Comparison of ENCODE assay signal across 7 cellular contexts in genomic region chr11:65855927-65856363, GRCh38. TPM values are rescaled to one million over a fixed set of nuclear protein-coding genes. Genes with fewer than 3 reads are reported as not detected.
A peak's percentile ranks its signal among the peaks of the same experiment; 100 is the strongest.
DNase-seq lines count a peak whose midpoint lies in the region; ATAC-seq, FAIRE-seq and TF ChIP-seq lines count a peak whose summit lies in the region.

No MANE protein-coding gene starts in this region.

- H3K9ac ChIP-seq in HCT116 (ENCODE audit: low read length): peak overlapping the region; percentile 87; the same call in 1 of the 2 replicates

- intact Hi-C loops in HCT116 (cut with micrococcal nuclease): no loop called here

- no peak for ATAC-seq in HCT116
- ATAC-seq in HG02642 (IDR thresholded peaks at IDR 0.05; ENCODE audit: poor library complexity, unreplicated experiment): no peak

- H3K4me2 ChIP-seq in HCT116 (ENCODE audit: low read length): peak overlapping the region; percentile 77

- peaks cover 44% of the 10 kb centered on the region for H3K79me2 ChIP-seq in HCT116 (ENCODE audit: insufficient read depth, low read length)

- H3K4me1 ChIP-seq in HCT116 (ENCODE audit: control insufficient read depth in 1 of 2, insufficient read depth in 2 of 2, low read length in 2 of 2): peaks cover 14 to 32% of the 10 kb centered on the region in 2 experiments
- peaks cover 0 to 9% of the 10 kb centered on the region in 2 donors for H3K4me1 ChIP-seq in small intestine (ENCODE audit: control insufficient read depth in 2 of 2, insufficient read depth in 1 of 2, low read depth in 1 of 2, low read length in 1 of 2)

- TF ChIP-seq CTCF in HCT116 (IDR thresholded peaks at IDR 0.05 in 2 of 3, conservative IDR thresholded peaks at IDR 0.05 in 1 of 3; ENCODE audit: borderline replicate concordance in 1 of 3, insufficient read depth in 1 of 3, low read depth in 2 of 3, low read length in 2 of 3) (no peak), WI38 (IDR thresholded peaks at IDR 0.05; ENCODE audit: low read depth, low read length) (no peak), foreskin fibroblast (IDR thresholded peaks at IDR 0.05; ENCODE audit: low read depth, low read length) (no peak)

- H3K36me3 ChIP-seq in HCT116 (ENCODE audit: control insufficient read depth in 1 of 2, insufficient read depth in 2 of 2, low read length in 2 of 2) (peaks cover 31 to 56% of the 10 kb centered on the region in 2 experiments), small intestine (ENCODE audit: control insufficient read depth in 2 of 2, insufficient read depth in 2 of 2, low read length in 2 of 2) (peaks cover 11 to 28% of the 10 kb centered on the region in 2 donors)

- POLR2A ChIA-PET in HCT116 (lab: Charles Lee): no interaction called here

- H3K27me3 ChIP-seq in HCT116 (ENCODE audit: insufficient read depth, low read length) (no peaks in the 10 kb centered on the region), small intestine (ENCODE audit: control insufficient read depth in 2 of 2, insufficient read depth in 2 of 2, low read length in 2 of 2) (no peaks in the 10 kb centered on the region)

- WGBS in small intestine, 3 donors: 40 to 74% (median 44%) methylated on average over 15 of the region's 15 CpGs

- FAIRE-seq in small intestine (lab: Jason Lieb, UNC): no peak

- no peaks in the 10 kb centered on the region for H3K9me2 ChIP-seq in HCT116 (ENCODE audit: insufficient read depth)

- BruUV-seq in HCT116 (replicated peaks; lab: Mats Ljungman, UMichigan): no TSS peak

- H3K4me3 ChIP-seq in HCT116 (replicated peaks in 1 of 2; ENCODE audit: low read depth in 1 of 2, low read length in 2 of 2) (peak overlapping the region; percentile 85 to 100), WI38 (ENCODE audit: low read depth, low read length) (peak overlapping the region; percentile 91), foreskin fibroblast (ENCODE audit: low read depth in 1 of 2, low read length in 2 of 2) (peak overlapping the region; percentile 95 to 96), small intestine (ENCODE audit: low read depth in 1 of 2, low read length in 2 of 2) (peak overlapping the region in 1 of 2 donors; percentile 95)

- RAD21 ChIA-PET in HCT116 (lab: Charles Lee; ENCODE audit: low non-redundant PET in 1 of 2, low total read pairs in 2 of 2, uncharacterized antibody in 2 of 2, unreplicated experiment in 2 of 2): no interaction called here

- no peak for DNase-seq in HCT116 (ENCODE audit: low read depth, low spot score)
- DNase-seq in foreskin fibroblast: no peak
- DNase-seq in small intestine: peak; percentile 39
- DNase-seq in NCI-H1436 treated with DMSO at 0.1 percent for 48 hours (lab: John Stamatoyannopoulos, UW): no peak
- DNase-seq in AG08395 (ENCODE audit: low spot score): no peak

- CTCF ChIA-PET in HCT116 (lab: Charles Lee): no interaction called here

- H2AFZ ChIP-seq in HCT116 (ENCODE audit: low read depth, low read length, poor library complexity, severe bottlenecking): no peak overlapping the region

- no peaks in the 10 kb centered on the region; a peak in 1 of 4 replicates for H3K9me3 ChIP-seq in HCT116 (ENCODE audit: control insufficient read depth in 1 of 2, insufficient read depth in 1 of 2, low read depth in 1 of 2, low read length in 2 of 2)
- H3K9me3 ChIP-seq in small intestine (ENCODE audit: control insufficient read depth, low read depth): no peaks in the 10 kb centered on the region

- peaks cover 15% of the 10 kb centered on the region; the same call in 1 of the 2 replicates for H4K20me1 ChIP-seq in HCT116 (ENCODE audit: insufficient read depth)

- H3K27ac ChIP-seq in HCT116 (ENCODE audit: low read depth, low read length) (0 out of 2 replicates have a peak overlapping the region, but pooled peaks have one; percentile 97), small intestine (ENCODE audit: low read depth in 1 of 2, low read length in 1 of 2) (peak overlapping the region; percentile 97 to 98)

- TF ChIP-seq RAD21 in HCT116 (IDR thresholded peaks at IDR 0.05; ENCODE audit: low read depth): no peak

- TF ChIP-seq POLR2A in HCT116 (IDR thresholded peaks at IDR 0.05; ENCODE audit: borderline replicate concordance, extremely low read depth, insufficient read depth, insufficient read length): no peak

TF ChIP-seq in HCT116, 20 proteins besides CTCF, POLR2A, EP300 and RAD21:
- TF ChIP-seq CBX3 (IDR thresholded peaks at IDR 0.05; ENCODE audit: low read depth) (no peak), CEBPB (IDR thresholded peaks at IDR 0.05; ENCODE audit: low read depth) (no peak), EZH2 (IDR thresholded peaks at IDR 0.05) (no peak), EGR1 (IDR thresholded peaks at IDR 0.05; ENCODE audit: low read depth) (no peak), POLR2AphosphoS5 (IDR thresholded peaks at IDR 0.05; ENCODE audit: low read depth, low read length) (no peak), ZBTB33 (IDR thresholded peaks at IDR 0.05; ENCODE audit: extremely low read depth, insufficient replicate concordance, low read length) (no peak), SRF (IDR thresholded peaks at IDR 0.05; ENCODE audit: low read depth) (no peak), YY1 (IDR thresholded peaks at IDR 0.05; ENCODE audit: extremely low read depth, insufficient replicate concordance, low read depth, low read length) (no peak), SIN3A (IDR thresholded peaks at IDR 0.05; ENCODE audit: low read depth) (no peak), ZNF274 (IDR thresholded peaks at IDR 0.05; ENCODE audit: low read depth, low read length) (no peak), TCF7L2 (IDR thresholded peaks at IDR 0.05; ENCODE audit: borderline replicate concordance, extremely low read depth, insufficient read depth, insufficient read length) (no peak)

RNA-seq across cellular contexts. Expression of gene CFL1, which starts 2.0 kb away (rescaled TPM):
- 1,270 TPM for total RNA-seq in HCT116 (2021; ENCODE audit: unreplicated experiment)
- 1,219 and 1,350 TPM in 2 replicates for polyA plus RNA-seq in HCT116 (2012)
- polyA plus RNA-seq in small intestine: 1,000 to 10,000 TPM; 1,228 to 2,084 (median 1,997) TPM

RNA-seq across cellular contexts. Expression of gene MUS81, which starts 4.3 kb away (rescaled TPM):
- 47.2 TPM for total RNA-seq in HCT116 (2021; ENCODE audit: unreplicated experiment)
- polyA plus RNA-seq in HCT116 (2012): 42.4 and 57.5 TPM in 2 replicates
- polyA plus RNA-seq in small intestine: 100 to 1,000 TPM in 1 of 3 donors, 10 to 100 TPM in 2; 62.2 to 118 (median 85.4) TPM

RNA-seq across cellular contexts. Expression of gene EFEMP2, which starts 16.7 kb away (rescaled TPM):
- 8.4 TPM for total RNA-seq in HCT116 (2021; ENCODE audit: unreplicated experiment)
- polyA plus RNA-seq in HCT116 (2012): 6.1 and 6.9 TPM in 2 replicates
- 10 to 100 TPM in 1 of 3 donors, 1 to 10 TPM in 2; 4.7 to 14.7 (median 9.5) TPM for polyA plus RNA-seq in small intestine

RNA-seq across cellular contexts. Expression of gene SNX32, which starts 22.2 kb away (rescaled TPM):
- total RNA-seq in HCT116 (2021; ENCODE audit: unreplicated experiment): not detected
- polyA plus RNA-seq in HCT116 (2012): 0.20 and 0.39 TPM in 2 replicates
- 1 to 10 TPM in 2 of 3 donors, under 1 TPM in 1; 0.54 to 2.1 (median 1.6) TPM for polyA plus RNA-seq in small intestine

RNA-seq across cellular contexts. Expression of gene CTSW, which starts 23.7 kb away (rescaled TPM):
- total RNA-seq in HCT116 (2021; ENCODE audit: unreplicated experiment): not detected
- polyA plus RNA-seq in HCT116 (2012): 0.25 and 0.44 TPM in 2 replicates
- polyA plus RNA-seq in small intestine: 1 to 10 TPM in 1 of 3 donors, under 1 TPM in 2; 0.43 to 3.5 (median 0.67) TPM
